16 cellular contexts compared by ENCODE assay signal in the genomic region with DNA sequence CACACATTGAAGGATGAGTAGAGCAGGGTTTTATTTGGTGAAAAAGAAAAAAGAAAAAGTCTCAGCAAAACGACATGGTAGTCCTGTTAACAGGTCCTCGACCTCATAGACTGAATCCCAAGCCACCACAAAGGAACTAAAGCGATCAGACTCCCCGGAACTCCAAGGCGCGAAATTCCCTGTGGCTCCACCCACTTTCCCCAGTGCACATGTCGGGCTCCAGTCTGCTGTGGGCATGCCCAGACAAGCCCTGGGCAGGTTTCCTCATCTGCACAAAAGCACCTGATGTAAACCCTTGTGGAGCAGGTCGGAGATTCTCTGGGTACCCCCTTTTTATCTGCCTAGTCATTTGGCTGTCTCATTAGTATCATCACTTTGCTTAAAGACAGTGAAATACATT.
DNase-seq lines count a peak whose midpoint lies in the region; FAIRE-seq and TF ChIP-seq lines count a peak whose summit lies in the region.
"Had no signal": no experiment of that assay in that cellular context is flagged by ENCODE, and none has a peak within 500 bp of the region (broad histone marks: within the 10 kb centered on the region; RNA-seq: fewer than 3 reads in every experiment).

No MANE protein-coding gene starts in this region.

- H2AFZ ChIP-seq in H1 (ENCODE audit: low read length) (no peak overlapping the region), neural progenitor cell (replicated peaks) (no peak overlapping the region)

- H3K4me1 ChIP-seq in HEK293 (ENCODE audit: control insufficient read depth, insufficient read depth, low read length) = no peaks in the 10 kb centered on the region
- H3K4me1 ChIP-seq in H1 (replicated peaks in 1 of 4; ENCODE audit: control insufficient read depth in 3 of 4, insufficient read depth in 4 of 4, low read length in 3 of 4) = peaks cover 0 to 4% (median 0%) of the 10 kb centered on the region in 4 experiments; a peak in 1 of 7 replicates
- H3K4me1 ChIP-seq in neural progenitor cell = no peaks in the 10 kb centered on the region

- POLR2A ChIA-PET in HEK293 (lab: Yijun Ruan, JAX) = no interaction called here
- POLR2A ChIA-PET in H1 (lab: Charles Lee; ENCODE audit: partially characterized antibody) = no interaction called here

- no peak overlapping the region for H4K91ac ChIP-seq in H1 (replicated peaks; ENCODE audit: insufficient read length, low read length)

- H3K4me3 ChIP-seq in HEK293 (ENCODE audit: low read depth, low read length) (no peak overlapping the region), H1 (ENCODE audit: extremely low read depth in 1 of 4, insufficient read depth in 2 of 4, low read depth in 3 of 4, low read length in 4 of 4) (no peak overlapping the region), neural progenitor cell (no peak overlapping the region)

- H3K36me3 ChIP-seq in HEK293 (ENCODE audit: control insufficient read depth in 2 of 2, insufficient read depth in 1 of 2, low read length in 2 of 2) = no peaks in the 10 kb centered on the region
- H3K36me3 ChIP-seq in H1 (ENCODE audit: control insufficient read depth in 2 of 4, insufficient read depth in 4 of 4, low read length in 3 of 4) = no peaks in the 10 kb centered on the region
- H3K36me3 ChIP-seq in neural progenitor cell = no peaks in the 10 kb centered on the region

- H3K27ac Mint-ChIP-seq in neural progenitor cell = peak overlapping the region; percentile 74
- H3K27ac Mint-ChIP-seq: CD8-positive, alpha-beta memory T cell had no signal

- H3K9ac ChIP-seq in H1 (replicated peaks in 1 of 4; ENCODE audit: extremely low read depth in 1 of 4, low read depth in 3 of 4, low read length in 3 of 4) = no peak overlapping the region
- H3K9ac ChIP-seq in neural progenitor cell = no peak overlapping the region

- H3K9me3 Mint-ChIP-seq in neural progenitor cell = no peaks in the 10 kb centered on the region

- no peak for FAIRE-seq in H1 (lab: Jason Lieb, UNC)
- FAIRE-seq: RCC 7860 had no signal

- peaks cover 2% of the 10 kb centered on the region for H3K27me3 Mint-ChIP-seq in neural progenitor cell (ENCODE audit: insufficient read depth, low read depth)
- H3K27me3 Mint-ChIP-seq: CD8-positive, alpha-beta memory T cell had no signal

- no peak for TF ChIP-seq CTCF in HEK293 (tag by site-specific recombination; IDR thresholded peaks at IDR 0.05)
- TF ChIP-seq CTCF in H1 (IDR thresholded peaks at IDR 0.05; ENCODE audit: control extremely low read depth in 1 of 3, insufficient read depth in 1 of 3, low read depth in 1 of 3, low read length in 3 of 3) = no peak
- no peak for TF ChIP-seq CTCF in neural progenitor cell (IDR thresholded peaks at IDR 0.05)

- no peak overlapping the region for H3K23ac ChIP-seq in H1 (ENCODE audit: insufficient read length)

- H3F3A ChIP-seq in neural progenitor cell (ENCODE audit: low read depth) = no peaks in the 10 kb centered on the region

- TF ChIP-seq RAD21 in H1 (IDR thresholded peaks at IDR 0.05 in 1 of 2, conservative IDR thresholded peaks at IDR 0.05 in 1 of 2; ENCODE audit: low read depth in 2 of 2, low read length in 2 of 2) = no peak

- H2BK12ac ChIP-seq in H1 (ENCODE audit: low read depth, low read length) = no peak overlapping the region

- H3K27ac ChIP-seq in HEK293 (ENCODE audit: extremely low read depth, low read depth, low read length) (no peak overlapping the region), H1 (ENCODE audit: low read depth, low read length) (no peak overlapping the region), neural progenitor cell (no peak overlapping the region)
- H3K27ac ChIP-seq: 22Rv1 had no signal

- no peak overlapping the region for H4K8ac ChIP-seq in H1 (ENCODE audit: extremely low read depth, insufficient read depth, low read length)

- no peak for TF ChIP-seq POLR2A in H1 (IDR thresholded peaks at IDR 0.05; ENCODE audit: control extremely low read depth in 1 of 2, low read depth in 2 of 2, low read length in 2 of 2)

- DNase-seq in DMS53 (lab: John Stamatoyannopoulos, UW) (peak; percentile 35), DMS53 treated with DMSO at 0.1 percent for 48 hours (lab: John Stamatoyannopoulos, UW; ENCODE audit: unreplicated experiment) (no peak), H1 (ENCODE audit: low read depth in 1 of 2, low spot score in 2 of 2) (no peak), neural progenitor cell (ENCODE audit: low spot score) (no peak), NCI-H510A (lab: John Stamatoyannopoulos, UW) (no peak), NCI-H2107 treated with DMSO at 0.1 percent for 48 hours (lab: John Stamatoyannopoulos, UW; ENCODE audit: unreplicated experiment) (no peak)
- no peak for DNase-seq in stimulated activated CD4-positive, alpha-beta T cell treated with anti-CD3 and anti-CD28 coated beads, Interleukin-15, amount 100 ng/mL, for 24 hours
- DNase-seq: CD8-positive, alpha-beta memory T cell; HCEC 1CT; NCI-H146; NCI-H446 treated with DMSO at 0.1 percent for 48 hours; SHP77 treated with DMSO at 0.1 percent for 48 hours; SW 1271 had no signal

- no peaks in the 10 kb centered on the region for H3K9me3 ChIP-seq in HEK293 (ENCODE audit: control insufficient read depth, insufficient read depth, low read depth, low read length)
- no peaks in the 10 kb centered on the region for H3K9me3 ChIP-seq in H1 (ENCODE audit: insufficient read depth in 2 of 2, low read depth in 1 of 2, low read length in 1 of 2)
- H3K9me3 ChIP-seq in neural progenitor cell (ENCODE audit: low read depth) = no peaks in the 10 kb centered on the region

- no peaks in the 10 kb centered on the region for H3K79me2 ChIP-seq in H1 (ENCODE audit: control insufficient read depth in 1 of 2, insufficient read depth in 2 of 2, low read length in 2 of 2)
- H3K79me2 ChIP-seq in neural progenitor cell (ENCODE audit: low read depth) = no peaks in the 10 kb centered on the region

- H3K4me2 ChIP-seq in H1 (ENCODE audit: insufficient read depth in 1 of 2, low read depth in 2 of 2, low read length in 2 of 2) (no peak overlapping the region), neural progenitor cell (no peak overlapping the region)

- peak overlapping the region; percentile 47 for H2BK120ac ChIP-seq in H1 (replicated peaks; ENCODE audit: low read depth, low read length)

- no peaks in the 10 kb centered on the region for H3K36me3 Mint-ChIP-seq in neural progenitor cell
- H3K36me3 Mint-ChIP-seq: CD8-positive, alpha-beta memory T cell had no signal

- H4K20me1 ChIP-seq in H1 (replicated peaks in 1 of 2; ENCODE audit: control insufficient read depth in 1 of 2, insufficient read depth in 2 of 2, low read length in 2 of 2) = no peaks in the 10 kb centered on the region
- H4K20me1 ChIP-seq in neural progenitor cell (ENCODE audit: low read depth) = no peaks in the 10 kb centered on the region

- H3K4me1 Mint-ChIP-seq in neural progenitor cell = no peaks in the 10 kb centered on the region
- H3K4me1 Mint-ChIP-seq: CD8-positive, alpha-beta memory T cell had no signal

- no peak for TF ChIP-seq EP300 in H1 (IDR thresholded peaks at IDR 0.05; ENCODE audit: borderline replicate concordance in 1 of 2, low read depth in 2 of 2, low read length in 2 of 2)

- no peaks in the 10 kb centered on the region for H3K27me3 ChIP-seq in H1 (replicated peaks in 1 of 4; ENCODE audit: control insufficient read depth in 3 of 4, extremely low read depth in 1 of 4, insufficient read depth in 3 of 4, low read length in 3 of 4)
- H3K27me3 ChIP-seq in neural progenitor cell = no peaks in the 10 kb centered on the region

- no peak overlapping the region for H3K4ac ChIP-seq in H1 (replicated peaks; ENCODE audit: insufficient read length, low read depth, low read length)

- H3K4me3 Mint-ChIP-seq in neural progenitor cell = no peak overlapping the region
- H3K4me3 Mint-ChIP-seq: CD8-positive, alpha-beta memory T cell had no signal

- no peak overlapping the region for H3K14ac ChIP-seq in H1 (ENCODE audit: insufficient read length)

- no peak overlapping the region for H3K56ac ChIP-seq in H1 (replicated peaks; ENCODE audit: insufficient read length, low read depth, low read length)

- WGBS in H1 (ENCODE audit: extremely low coverage in 1 of 2, insufficient coverage in 1 of 2, insufficient read length in 1 of 2, insufficient replicate concordance in 2 of 2, low coverage in 1 of 2, low lambda C conversion rate in 2 of 2, missing lambda C conversion rate in 1 of 2), 2 experiments = 90% methylated on average over 8 of the region's 8 CpGs; no CpG with 5 or more reads in 1 of the 2 experiments

- no peaks in the 10 kb centered on the region for H3K23me2 ChIP-seq in H1 (ENCODE audit: low read depth, low read length)

- CTCF ChIA-PET in HEK293 (lab: Yijun Ruan, JAX) (no interaction called here), H1 (lab: Charles Lee; ENCODE audit: partially characterized antibody) (no interaction called here)

- H2BK20ac ChIP-seq in H1 (ENCODE audit: low read length) = no peak overlapping the region

- H2BK15ac ChIP-seq in H1 (ENCODE audit: low read length) = no peak overlapping the region

- peak overlapping the region; percentile 55; the same call in 1 of the 2 replicates for H2BK5ac ChIP-seq in H1 (ENCODE audit: low read depth, low read length)

- no peaks in the 10 kb centered on the region for H3K79me1 ChIP-seq in H1 (ENCODE audit: low read depth, low read length)

- H3K18ac ChIP-seq in H1 (ENCODE audit: extremely low read depth, low read length) = no peak overlapping the region

- no peak overlapping the region for H2AK5ac ChIP-seq in H1 (ENCODE audit: low read depth, low read length)

- no peak overlapping the region for H4K5ac ChIP-seq in H1 (ENCODE audit: insufficient read length, low read depth, low read length)

TF ChIP-seq in HEK293, 187 proteins besides CTCF, POLR2A, EP300 and RAD21:
- TF ChIP-seq SETDB1 (IDR thresholded peaks at IDR 0.05; ENCODE audit: insufficient read length, low read length) (peak; percentile 40), ZNF747 (tag by site-specific recombination; IDR thresholded peaks at IDR 0.05) (no peak)
